In genomic region chr1:31665264-31665878, GRCh38 we compare ENCODE assay signal across 27 cellular contexts. TPM values are rescaled to one million over a fixed set of nuclear protein-coding genes. Genes with fewer than 3 reads are reported as not detected.
A peak's percentile ranks its signal among the peaks of the same experiment; 100 is the strongest.
DNase-seq lines count a peak whose midpoint lies in the region; ATAC-seq and TF ChIP-seq lines count a peak whose summit lies in the region.
"Had no signal": no experiment of that assay in that cellular context is flagged by ENCODE, and none has a peak within 500 bp of the region (broad histone marks: within the 10 kb centered on the region; RNA-seq: fewer than 3 reads in every experiment).

No MANE protein-coding gene starts in this region.

- no peak overlapping the region for H3K23ac ChIP-seq in neuronal stem cell (ENCODE audit: low read depth, low read length, poor library complexity)

- H4K91ac ChIP-seq in neuronal stem cell (ENCODE audit: low read depth, low read length, poor library complexity), result no peak overlapping the region

- no peak overlapping the region for H2BK12ac ChIP-seq in neuronal stem cell (ENCODE audit: low read length)

- DNase-seq in RWPE2 (ENCODE audit: low spot score), result peak; percentile 57
- no peak for DNase-seq in neuronal stem cell (ENCODE audit: low spot score)
- peak in 1 of 2 donors; percentile 34 for DNase-seq in tibial nerve (ENCODE audit: low spot score in 2 of 2)
- no peak for DNase-seq in NOMO-1 treated with dmso at 0.1 percent for 144 hours (lab: John Stamatoyannopoulos, UW; ENCODE audit: unreplicated experiment)
- no peak for DNase-seq in HK-2 (ENCODE audit: unreplicated experiment)
- no peak for DNase-seq in SW480 (ENCODE audit: low spot score)
- DNase-seq in GM10266 (ENCODE audit: extremely low spot score), result no peak
- DNase-seq: activated CD4-positive, alpha-beta T cell treated with anti-CD3 and anti-CD28 coated beads, Interleukin-2, amount 10 ng/mL, durations not matched to agents 7 days and 5 days; activated gamma-delta T cell; activated T-cell treated with anti-CD3 and anti-CD28 coated beads, Interleukin-2, amount 50 U/mL, for 4 hours; Caco-2; DMS79; effector CD8-positive, alpha-beta T cell; Kasumi-1; left ventricle myocardium inferior; NCI-H1417 treated with DMSO at 0.1 percent for 48 hours; NCI-H2029 treated with DMSO at 0.1 percent for 48 hours; NCI-H524 treated with DMSO at 0.1 percent for 48 hours; SIG-M5; sigmoid colon; stimulated activated CD4-positive, alpha-beta T cell treated with anti-CD3 and anti-CD28 coated beads, Interleukin-4, amount 100 ng/mL, for 1 hour; upper lobe of left lung had no signal

- H3K14ac ChIP-seq in neuronal stem cell (ENCODE audit: low read length), result no peak overlapping the region

- no peak overlapping the region for H3K4ac ChIP-seq in neuronal stem cell (ENCODE audit: low read length)

- no CpG with 5 or more reads among the region's 7 CpGs for WGBS in neuronal stem cell (ENCODE audit: extremely low coverage in 2 of 2, insufficient read length in 2 of 2, insufficient replicate concordance in 1 of 2), 2 donors
- 42 to 49% methylated on average over 6 to 7 of the region's 7 CpGs for WGBS in tibial nerve, 2 donors

- H3K27ac ChIP-seq in RWPE2 (ENCODE audit: poor library complexity, severe bottlenecking) (peak overlapping the region; percentile 49), duodenal mucosa (ENCODE audit: low read depth, low read length) (no peak overlapping the region), neuronal stem cell (replicated peaks; ENCODE audit: low read length) (no peak overlapping the region), tibial nerve (peak overlapping the region; percentile 53 to 79 (median 68))
- H3K27ac ChIP-seq: C4-2B, left ventricle myocardium inferior, upper lobe of left lung had no signal

- peaks cover 22% of the 10 kb centered on the region for H3K4me1 ChIP-seq in RWPE2 (ENCODE audit: insufficient read depth, poor library complexity, severe bottlenecking)
- H3K4me1 ChIP-seq in duodenal mucosa (ENCODE audit: control insufficient read depth in 1 of 2, insufficient read depth in 2 of 2, low read length in 2 of 2), result peaks cover 38 to 41% of the 10 kb centered on the region in 2 donors
- H3K4me1 ChIP-seq in neuronal stem cell (ENCODE audit: control insufficient read depth in 2 of 2, insufficient read depth in 1 of 2, low read depth in 1 of 2, low read length in 2 of 2), result peaks cover 0 to 2% of the 10 kb centered on the region in 2 donors
- peaks cover 0 to 87% (median 37%) of the 10 kb centered on the region in 4 donors for H3K4me1 ChIP-seq in tibial nerve
- H3K4me1 ChIP-seq: Caco-2, HAP-1 had no signal

- TF ChIP-seq CTCF in RWPE2 (IDR thresholded peaks at IDR 0.05; ENCODE audit: poor library complexity, severe bottlenecking), result no peak
- peak in 1 of 5 experiments; percentile 17 for TF ChIP-seq CTCF in tibial nerve (IDR thresholded peaks at IDR 0.05)
- TF ChIP-seq CTCF in GM10266 (IDR thresholded peaks at IDR 0.05; ENCODE audit: control insufficient read depth, insufficient read depth, low read depth, missing control alignments), result no peak

- H3K36me3 ChIP-seq in RWPE2 (ENCODE audit: low read depth) (peaks cover 42% of the 10 kb centered on the region), duodenal mucosa (ENCODE audit: control insufficient read depth in 1 of 2, insufficient read depth in 2 of 2, low read length in 2 of 2) (no peaks in the 10 kb centered on the region), neuronal stem cell (replicated peaks in 1 of 2; ENCODE audit: control insufficient read depth in 2 of 2, insufficient read depth in 2 of 2, low read length in 2 of 2) (no peaks in the 10 kb centered on the region), tibial nerve (peaks cover 0 to 19% (median 0%) of the 10 kb centered on the region in 3 donors)
- H3K36me3 ChIP-seq: HAP-1, left ventricle myocardium inferior, upper lobe of left lung had no signal

- H2AFZ ChIP-seq in neuronal stem cell (ENCODE audit: low read length), result no peak overlapping the region

- peak overlapping the region; percentile 57 to 72 for H3K9ac ChIP-seq in duodenal mucosa (ENCODE audit: low read depth in 1 of 2, low read length in 2 of 2)
- peak overlapping the region; percentile 64 for H3K9ac ChIP-seq in neuronal stem cell (ENCODE audit: low read depth, low read length, poor library complexity)

- TF ChIP-seq EP300 in tibial nerve (IDR thresholded peaks at IDR 0.05), result no peak

- no peak overlapping the region for H2BK5ac ChIP-seq in neuronal stem cell (ENCODE audit: low read length)

- no peak overlapping the region for H2BK120ac ChIP-seq in neuronal stem cell (ENCODE audit: low read depth, low read length)

- no peak for TF ChIP-seq POLR2A in tibial nerve (IDR thresholded peaks at IDR 0.05)

- H3K4me3 ChIP-seq in RWPE2 (ENCODE audit: severe bottlenecking) (no peak overlapping the region), duodenal mucosa (ENCODE audit: low read depth in 1 of 2, low read length in 2 of 2) (no peak overlapping the region), neuronal stem cell (ENCODE audit: low read length in 2 of 2) (no peak overlapping the region), tibial nerve (no peak overlapping the region)
- H3K4me3 ChIP-seq: HAP-1, left ventricle myocardium inferior, sigmoid colon, upper lobe of left lung had no signal

- no peak for ATAC-seq in RWPE2 (ENCODE audit: low read depth)
- ATAC-seq: activated T-cell treated with anti-CD3 and anti-CD28 coated beads, Interleukin-2, amount 50 U/mL, for 4 hours had no signal

- no peaks in the 10 kb centered on the region for H3K27me3 ChIP-seq in RWPE2 (ENCODE audit: insufficient read depth, poor library complexity, severe bottlenecking)
- no peaks in the 10 kb centered on the region for H3K27me3 ChIP-seq in duodenal mucosa (ENCODE audit: control insufficient read depth in 1 of 2, insufficient read depth in 2 of 2, low read length in 2 of 2)
- H3K27me3 ChIP-seq in neuronal stem cell (ENCODE audit: control insufficient read depth in 3 of 3, insufficient read depth in 3 of 3, low read depth in 1 of 3, low read length in 3 of 3), result peaks cover 0 to 74% (median 0%) of the 10 kb centered on the region in 3 experiments
- H3K27me3 ChIP-seq in tibial nerve, result no peaks in the 10 kb centered on the region
- H3K27me3 ChIP-seq: sigmoid colon, upper lobe of left lung had no signal

- H2BK15ac ChIP-seq in neuronal stem cell (ENCODE audit: low read length), result peak overlapping the region; percentile 38

- H3K9me3 ChIP-seq in RWPE2 (ENCODE audit: severe bottlenecking) (no peaks in the 10 kb centered on the region), duodenal mucosa (ENCODE audit: control insufficient read depth in 1 of 2, low read length in 2 of 2) (no peaks in the 10 kb centered on the region), neuronal stem cell (replicated peaks in 1 of 2; ENCODE audit: control insufficient read depth in 2 of 2, insufficient read depth in 1 of 2, low read depth in 1 of 2, low read length in 2 of 2) (no peaks in the 10 kb centered on the region), tibial nerve (no peaks in the 10 kb centered on the region)
- H3K9me3 ChIP-seq: Caco-2, HAP-1, left ventricle myocardium inferior, sigmoid colon, upper lobe of left lung had no signal

- H3K79me1 ChIP-seq in neuronal stem cell (ENCODE audit: low read depth, low read length), result no peaks in the 10 kb centered on the region

- H3K18ac ChIP-seq in neuronal stem cell (ENCODE audit: low read length), result no peak overlapping the region

- no peak overlapping the region for H3K4me2 ChIP-seq in neuronal stem cell (ENCODE audit: insufficient read depth, low read length, poor library complexity, severe bottlenecking)

- H4K8ac ChIP-seq in neuronal stem cell (ENCODE audit: low read depth, low read length), result no peak overlapping the region

- peak overlapping the region; percentile 80 for H2AK5ac ChIP-seq in neuronal stem cell (ENCODE audit: low read depth, low read length)

RNA-seq across cellular contexts. Expression of gene PEF1, which starts 20.7 kb away (rescaled TPM):
- polyA plus RNA-seq in neuronal stem cell (2013, experiment 1 of 2), result 43.1 TPM
- 43.8 TPM for polyA plus RNA-seq in neuronal stem cell (2013, experiment 2 of 2)
- 100 to 1,000 TPM in 1 of 4 donors, 10 to 100 TPM in 3; 62.5 to 108 (median 89.7) TPM for total RNA-seq in tibial nerve

RNA-seq across cellular contexts. Expression of gene COL16A1, which starts 38.4 kb away (rescaled TPM):
- polyA plus RNA-seq in neuronal stem cell (2013, experiment 1 of 2), result 1.2 TPM
- polyA plus RNA-seq in neuronal stem cell (2013, experiment 2 of 2), result 1.3 TPM
- 100 to 1,000 TPM; 147 to 311 (median 212) TPM for total RNA-seq in tibial nerve
- total RNA-seq: activated CD4-positive, alpha-beta T cell treated with anti-CD3 and anti-CD28 coated beads, Interleukin-2, amount 10 ng/mL, durations not matched to agents 7 days and 5 days had no signal

RNA-seq across cellular contexts. Expression of gene HCRTR1, which starts 47.9 kb away (rescaled TPM):
- polyA plus RNA-seq in neuronal stem cell (2013, experiment 1 of 2), result 0.28 TPM
- polyA plus RNA-seq in neuronal stem cell (2013, experiment 2 of 2), result 0.22 TPM
- total RNA-seq in tibial nerve, result 1 to 10 TPM in 1 of 4 donors, under 1 TPM in 1, not detected in 2; 0.21 to 2.5 TPM
- total RNA-seq: activated CD4-positive, alpha-beta T cell treated with anti-CD3 and anti-CD28 coated beads, Interleukin-2, amount 10 ng/mL, durations not matched to agents 7 days and 5 days; activated T-cell treated with anti-CD3 and anti-CD28 coated beads, Interleukin-2, amount 50 U/mL, for 4 hours; Caco-2; epithelial cell of proximal tubule; progenitor cell of endocrine pancreas; sigmoid colon had no signal

Comparison
In these comparisons a context has a peak if more than half of its experiments do, and no peak if none do; other contexts are left out.
1. H3K27ac ChIP-seq: peak in RWPE2 (single experiment) and tibial nerve (4 of 4); none in duodenal mucosa (single experiment) and neuronal stem cell (single experiment).